Comparison of ENCODE assay signal across 8 cellular contexts in the genomic region with DNA sequence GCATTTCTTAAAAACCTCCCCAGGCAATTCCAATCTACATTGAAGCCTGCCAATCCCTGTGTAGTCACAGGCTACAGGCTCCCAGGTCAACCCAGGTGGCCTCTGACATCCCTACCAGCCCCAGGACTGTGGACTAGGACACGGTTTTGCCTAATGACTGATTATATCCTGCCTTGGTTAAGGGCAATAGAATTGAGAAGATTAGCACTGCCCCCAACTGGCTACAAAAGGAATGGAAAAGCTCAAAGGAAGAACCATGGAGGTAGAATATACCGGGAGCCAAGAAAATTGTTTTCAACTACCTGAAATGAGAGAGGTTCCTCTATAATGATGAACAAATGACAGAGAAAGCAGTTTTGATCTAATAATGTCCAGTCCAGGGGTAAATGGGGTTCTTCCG.
A peak's percentile ranks its signal among the peaks of the same experiment; 100 is the strongest.
DNase-seq lines count a peak whose midpoint lies in the region; ATAC-seq and TF ChIP-seq lines count a peak whose summit lies in the region.

No MANE protein-coding gene starts in this region.

- H3K4me1 Mint-ChIP-seq in stimulated activated naive B cell treated with anti-CD40 and anti-IgM and Interleukin-4, amounts not matched to agents 10 μg/mL and 1 μg/mL and 100 μg/mL, for 72 hours = no peaks in the 10 kb centered on the region
- H3K4me1 Mint-ChIP-seq in activated T-cell treated with anti-CD3 and anti-CD28 coated beads, Interleukin-2, amount 50 U/mL, for 4 hours (ENCODE audit: low read depth) = no peaks in the 10 kb centered on the region

- DNase-seq in SIG-M5 treated with dmso at 0.1 percent for 504 hours (lab: John Stamatoyannopoulos, UW; ENCODE audit: unreplicated experiment) (peak; percentile 0), SIG-M5 (lab: John Stamatoyannopoulos, UW) (no peak), NB4 (ENCODE audit: low read depth) (peak; percentile 42), epithelial cell of esophagus (ENCODE audit: low read depth) (peak; percentile 2), dedifferentiated amniotic fluid mesenchymal stem cell (ENCODE audit: extremely low spot score) (no peak), aorta (no peak)
- DNase-seq in stimulated activated naive B cell treated with anti-CD40 and anti-IgM and Interleukin-4, amounts not matched to agents 10 μg/mL and 1 μg/mL and 100 μg/mL, for 72 hours = no peak
- no peak for DNase-seq in activated T-cell treated with anti-CD3 and anti-CD28 coated beads, Interleukin-2, amount 50 U/mL, for 4 hours

- H3K36me3 Mint-ChIP-seq in stimulated activated naive B cell treated with anti-CD40 and anti-IgM and Interleukin-4, amounts not matched to agents 10 μg/mL and 1 μg/mL and 100 μg/mL, for 72 hours = no peaks in the 10 kb centered on the region
- no peaks in the 10 kb centered on the region for H3K36me3 Mint-ChIP-seq in activated T-cell treated with anti-CD3 and anti-CD28 coated beads, Interleukin-2, amount 50 U/mL, for 4 hours (ENCODE audit: insufficient read depth)

- peak; percentile 73 for TF ChIP-seq CTCF in NB4 (IDR thresholded peaks at IDR 0.05; ENCODE audit: low read depth, low read length)
- TF ChIP-seq CTCF in epithelial cell of esophagus (IDR thresholded peaks at IDR 0.05; ENCODE audit: insufficient read depth, low read depth, low read length, missing control alignments) = peak; percentile 32

- H3K4me3 ChIP-seq in NB4 (ENCODE audit: low read depth, low read length) = no peak overlapping the region
- H3K4me3 ChIP-seq in epithelial cell of esophagus (ENCODE audit: low read length) = no peak overlapping the region
- no peak overlapping the region for H3K4me3 ChIP-seq in aorta (ENCODE audit: low read length in 2 of 2)

- H3K36me3 ChIP-seq in aorta (ENCODE audit: control insufficient read depth in 1 of 2, insufficient read depth in 2 of 2, low read length in 1 of 2) = no peaks in the 10 kb centered on the region

- H3K27ac Mint-ChIP-seq in stimulated activated naive B cell treated with anti-CD40 and anti-IgM and Interleukin-4, amounts not matched to agents 10 μg/mL and 1 μg/mL and 100 μg/mL, for 72 hours = no peak overlapping the region

- no peak for TF ChIP-seq POLR2A in NB4 (IDR thresholded peaks at IDR 0.05; ENCODE audit: extremely low read depth, insufficient read length)

- WGBS in aorta, 2 donors = 62 to 67% methylated on average over 3 of the region's 3 CpGs

- no peaks in the 10 kb centered on the region for H3K9me3 ChIP-seq in aorta (ENCODE audit: control insufficient read depth, low read length)

- ATAC-seq in stimulated activated naive B cell treated with anti-CD40 and anti-IgM and Interleukin-4, amounts not matched to agents 10 μg/mL and 1 μg/mL and 100 μg/mL, for 72 hours (replicated peaks) = peak; percentile 12 to 44
- no peak for ATAC-seq in activated T-cell treated with anti-CD3 and anti-CD28 coated beads, Interleukin-2, amount 50 U/mL, for 4 hours
- no peak for ATAC-seq in aorta (ENCODE audit: low FRiP score)

- no peaks in the 10 kb centered on the region for H3K27me3 Mint-ChIP-seq in stimulated activated naive B cell treated with anti-CD40 and anti-IgM and Interleukin-4, amounts not matched to agents 10 μg/mL and 1 μg/mL and 100 μg/mL, for 72 hours
- no peaks in the 10 kb centered on the region for H3K27me3 Mint-ChIP-seq in activated T-cell treated with anti-CD3 and anti-CD28 coated beads, Interleukin-2, amount 50 U/mL, for 4 hours (ENCODE audit: low read depth)

- intact Hi-C loops in aorta (cut with DNase I) = loop anchor here (5.0 to 10.0 kb wide), 2 partner anchors 278 to 280 kb away; no protein-coding TSS in a partner anchor

- no peak overlapping the region for H3K4me3 Mint-ChIP-seq in stimulated activated naive B cell treated with anti-CD40 and anti-IgM and Interleukin-4, amounts not matched to agents 10 μg/mL and 1 μg/mL and 100 μg/mL, for 72 hours
- H3K4me3 Mint-ChIP-seq in activated T-cell treated with anti-CD3 and anti-CD28 coated beads, Interleukin-2, amount 50 U/mL, for 4 hours = no peak overlapping the region

- no peaks in the 10 kb centered on the region for H3K4me1 ChIP-seq in aorta (ENCODE audit: control insufficient read depth in 1 of 2, insufficient read depth in 2 of 2, low read length in 2 of 2)

- H3K27ac ChIP-seq in aorta (ENCODE audit: low read depth in 1 of 2, low read length in 2 of 2) = no peak overlapping the region

- H3K27me3 ChIP-seq in aorta (ENCODE audit: control insufficient read depth in 1 of 2, insufficient read depth in 2 of 2, low read length in 1 of 2) = no peaks in the 10 kb centered on the region

- peaks cover 0 to 4% of the 10 kb centered on the region in 2 donors for H3K9me3 Mint-ChIP-seq in stimulated activated naive B cell treated with anti-CD40 and anti-IgM and Interleukin-4, amounts not matched to agents 10 μg/mL and 1 μg/mL and 100 μg/mL, for 72 hours
- no peaks in the 10 kb centered on the region for H3K9me3 Mint-ChIP-seq in activated T-cell treated with anti-CD3 and anti-CD28 coated beads, Interleukin-2, amount 50 U/mL, for 4 hours

Comparison
In these comparisons a context has a peak if more than half of its experiments do, and no peak if none do; other contexts are left out.
1. DNase-seq: peak in SIG-M5 treated with dmso at 0.1 percent for 504 hours (single experiment), NB4 (single experiment) and epithelial cell of esophagus (single experiment); none in SIG-M5 (single experiment), stimulated activated naive B cell treated with anti-CD40 and anti-IgM and Interleukin-4, amounts not matched to agents 10 μg/mL and 1 μg/mL and 100 μg/mL, for 72 hours (single experiment), activated T-cell treated with anti-CD3 and anti-CD28 coated beads, Interleukin-2, amount 50 U/mL, for 4 hours (single experiment), dedifferentiated amniotic fluid mesenchymal stem cell (single experiment) and aorta (0 of 2).
2. ATAC-seq: peak in stimulated activated naive B cell treated with anti-CD40 and anti-IgM and Interleukin-4, amounts not matched to agents 10 μg/mL and 1 μg/mL and 100 μg/mL, for 72 hours (2 of 2); none in activated T-cell treated with anti-CD3 and anti-CD28 coated beads, Interleukin-2, amount 50 U/mL, for 4 hours (0 of 2) and aorta (single experiment).